In the genomic region with DNA sequence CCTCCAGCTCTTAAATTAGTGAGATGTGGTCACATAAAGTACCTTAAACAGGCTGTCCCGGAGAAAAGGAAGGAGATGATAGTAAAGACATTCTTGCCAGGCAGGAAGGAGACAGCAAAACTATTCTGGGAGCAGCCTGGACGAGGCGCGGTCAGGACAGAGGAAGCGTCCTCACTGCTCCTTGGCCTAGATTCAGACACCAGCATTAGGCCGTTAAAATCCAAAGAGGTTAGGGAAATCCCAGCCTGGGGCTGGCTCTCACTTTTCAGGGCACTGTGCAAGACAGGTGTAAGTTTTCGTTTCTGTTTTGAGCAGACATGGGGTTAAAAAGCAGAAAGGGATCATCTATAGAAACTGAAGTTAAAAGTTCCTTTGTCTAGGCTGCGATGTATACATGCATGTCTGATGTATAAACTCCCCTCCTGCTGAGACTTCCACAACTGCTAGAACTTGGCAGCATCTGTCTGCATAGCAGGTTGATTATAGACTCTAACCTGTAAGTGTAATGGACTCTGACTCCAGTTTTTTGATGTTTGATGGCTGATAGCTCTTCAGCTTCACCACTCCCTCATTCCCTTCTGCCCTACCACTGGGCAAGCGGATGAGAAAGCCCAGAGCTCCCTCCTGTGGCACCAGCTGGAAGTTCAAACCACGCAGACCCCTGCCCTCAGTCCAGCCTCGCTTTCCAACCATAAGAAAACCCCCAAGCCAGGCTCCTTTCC, we compare ENCODE assay signal across 1 cellular context.
TF ChIP-seq lines count a peak whose summit lies in the region.

No MANE protein-coding gene starts in this region.

TF ChIP-seq in K562, 482 proteins besides CTCF, POLR2A, EP300 and RAD21 (continued from another document):
- TF ChIP-seq, protein P1, sequence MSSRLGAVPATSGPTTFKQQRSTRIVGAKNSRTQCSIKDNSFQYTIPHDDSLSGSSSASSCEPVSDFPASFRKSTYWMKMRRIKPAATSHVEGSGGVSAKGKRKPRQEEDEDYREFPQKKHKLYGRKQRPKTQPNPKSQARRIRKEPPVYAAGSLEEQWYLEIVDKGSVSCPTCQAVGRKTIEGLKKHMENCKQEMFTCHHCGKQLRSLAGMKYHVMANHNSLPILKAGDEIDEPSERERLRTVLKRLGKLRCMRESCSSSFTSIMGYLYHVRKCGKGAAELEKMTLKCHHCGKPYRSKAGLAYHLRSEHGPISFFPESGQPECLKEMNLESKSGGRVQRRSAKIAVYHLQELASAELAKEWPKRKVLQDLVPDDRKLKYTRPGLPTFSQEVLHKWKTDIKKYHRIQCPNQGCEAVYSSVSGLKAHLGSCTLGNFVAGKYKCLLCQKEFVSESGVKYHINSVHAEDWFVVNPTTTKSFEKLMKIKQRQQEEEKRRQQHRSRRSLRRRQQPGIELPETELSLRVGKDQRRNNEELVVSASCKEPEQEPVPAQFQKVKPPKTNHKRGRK (tag; IDR thresholded peaks at IDR 0.05), result peak; percentile 24; the same call in 1 of the 2 replicates
TF ChIP-seq in K562: peak in this region for 8.
